In the genomic region with DNA sequence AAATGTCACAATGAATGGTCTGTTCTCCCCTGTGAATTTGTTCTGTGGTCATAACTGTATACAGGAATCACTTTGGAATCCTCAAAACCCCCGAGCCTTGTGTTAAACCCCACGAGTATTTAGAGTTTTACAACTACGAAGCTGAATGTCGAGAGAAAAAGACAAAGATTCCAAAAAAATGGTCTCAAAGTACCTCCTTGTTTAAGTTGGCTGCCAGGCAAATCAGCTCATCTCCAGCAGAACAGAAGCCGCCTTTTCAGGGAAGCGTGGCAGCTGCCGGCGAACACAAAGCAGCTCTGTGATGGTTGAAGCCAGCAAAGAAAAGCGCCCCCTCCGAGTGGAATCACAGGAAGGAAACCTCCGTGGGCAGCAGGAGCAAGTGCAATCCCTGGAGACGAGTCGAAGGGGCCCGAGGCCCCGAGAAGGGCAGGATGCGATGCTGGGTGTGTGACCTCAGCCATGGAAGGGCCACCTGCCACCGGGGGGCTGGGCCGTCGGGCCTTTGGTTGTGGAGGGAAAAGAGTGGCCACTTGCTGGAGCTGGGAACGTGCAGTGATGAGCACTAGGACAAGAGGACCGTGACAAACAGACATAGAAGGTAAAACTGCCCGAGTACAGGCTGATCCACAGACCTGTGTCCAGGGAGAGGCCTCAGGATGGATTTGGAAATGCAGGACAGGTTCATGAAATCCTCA, we compare ENCODE assay signal across 21 cellular contexts.
DNase-seq lines count a peak whose midpoint lies in the region; ATAC-seq and TF ChIP-seq lines count a peak whose summit lies in the region.
"Had no signal": no experiment of that assay in that cellular context is flagged by ENCODE, and none has a peak within 500 bp of the region (broad histone marks: within the 10 kb centered on the region; RNA-seq: fewer than 3 reads in every experiment).

No MANE protein-coding gene starts in this region.

- TF ChIP-seq POLR2A in IMR-90 (IDR thresholded peaks at IDR 0.05; ENCODE audit: low read depth, low read length): no peak

- TF ChIP-seq RAD21 in IMR-90 (IDR thresholded peaks at IDR 0.05; ENCODE audit: low read length): no peak

- no peak overlapping the region for H3K4ac ChIP-seq in IMR-90 (ENCODE audit: low read depth, low read length)

- no peak overlapping the region for H2BK20ac ChIP-seq in IMR-90 (ENCODE audit: low read depth, low read length)

- H3K9ac ChIP-seq in IMR-90 (ENCODE audit: low read depth, low read length): no peak overlapping the region

- no peaks in the 10 kb centered on the region for H3K79me1 ChIP-seq in IMR-90 (ENCODE audit: low read depth in 1 of 2, low read length in 2 of 2)

- no peak overlapping the region for H2BK15ac ChIP-seq in IMR-90 (ENCODE audit: low read depth, low read length)

- BruUV-seq in IMR-90 (replicated peaks; lab: Mats Ljungman, UMichigan): no TSS peak

- intact Hi-C loops in IMR-90 (cut with micrococcal nuclease) (loop anchor here (10.0 kb wide), 3 partner anchors 495 to 965 kb away; no protein-coding TSS in a partner anchor), sciatic nerve (cut with DNase I) (no loop called here)

- H4K91ac ChIP-seq in IMR-90 (ENCODE audit: insufficient read depth, low read depth, low read length): no peak overlapping the region

- POLR2A ChIA-PET in IMR-90 (lab: Charles Lee; ENCODE audit: unreplicated experiment): no interaction called here

- TF ChIP-seq CTCF in IMR-90 (conservative IDR thresholded peaks at IDR 0.05; ENCODE audit: low read depth, low read length): no peak

- peak overlapping the region; percentile 70; the same call in 1 of the 2 replicates for H2AK5ac ChIP-seq in IMR-90 (ENCODE audit: low read depth, low read length)

- H3K9me3 ChIP-seq in IMR-90 (ENCODE audit: control insufficient read depth, insufficient read depth, low read length): no peaks in the 10 kb centered on the region; the same call in 1 of the 2 replicates
- H3K9me3 ChIP-seq: colonic mucosa, right lobe of liver had no signal

- H3K18ac ChIP-seq in IMR-90 (ENCODE audit: low read depth, low read length): no peak overlapping the region

- H3K23ac ChIP-seq in IMR-90 (ENCODE audit: low read depth, low read length): no peak overlapping the region

- H3K4me2 ChIP-seq in IMR-90 (ENCODE audit: low read depth, low read length): no peak overlapping the region

- H4K5ac ChIP-seq in IMR-90 (ENCODE audit: low read depth, low read length): no peak overlapping the region

- peaks cover 17% of the 10 kb centered on the region for H3K9me1 ChIP-seq in IMR-90 (ENCODE audit: insufficient read depth, low read length)

- no peak for DNase-seq in IMR-90
- peak in 58 of 61 donors; percentile 28 to 92 (median 76) for DNase-seq in caudate nucleus (lab: John Stamatoyannopoulos, UW)
- DNase-seq in islet precursor cell: peak; percentile 64
- peak; percentile 80 for DNase-seq in sciatic nerve (ENCODE audit: low spot score)
- no peak for DNase-seq in GM19238 (ENCODE audit: insufficient read length, low spot score)
- DNase-seq: activated naive CD4-positive, alpha-beta T cell treated with Interleukin-2 at 50 U/mL for 16 hours; colonic mucosa; DMS153; GDM1; left colon; NCI-H1417 treated with DMSO at 0.1 percent for 48 hours; NCI-H2171; NCI-H774; PC-3; right lobe of liver; stimulated activated CD4-positive, alpha-beta T cell treated with anti-CD3 and anti-CD28 coated beads, Interleukin-1b, Interleukin-23, amount 100 ng/mL, for 48 hours; stimulated activated naive CD8-positive, alpha-beta T cell treated with anti-CD3 and anti-CD28 coated beads, Interleukin-15, Interleukin-2, amounts not matched to agents 100 U/mL and 50 U/mL, for 24 hours had no signal

- ATAC-seq in IMR-90 (ENCODE audit: low read depth) (no peak), sciatic nerve (peak; percentile 68), GM19328 (IDR thresholded peaks at IDR 0.05; ENCODE audit: unreplicated experiment) (no peak), GM18907 (IDR thresholded peaks at IDR 0.05; ENCODE audit: unreplicated experiment) (no peak), esophagus mucosa (no peak)
- ATAC-seq: left colon; PC-3; right lobe of liver; stimulated activated naive CD8-positive, alpha-beta T cell treated with anti-CD3 and anti-CD28 coated beads, Interleukin-15, Interleukin-2, amounts not matched to agents 100 U/mL and 50 U/mL, for 24 hours had no signal

- H3K4me1 ChIP-seq in IMR-90 (ENCODE audit: control insufficient read depth, insufficient read depth, low read length): peaks cover 11% of the 10 kb centered on the region
- H3K4me1 ChIP-seq: colonic mucosa, right lobe of liver had no signal

- H3K27me3 ChIP-seq in IMR-90 (ENCODE audit: control insufficient read depth, insufficient read depth, low read length): no peaks in the 10 kb centered on the region
- H3K27me3 ChIP-seq: colonic mucosa, right lobe of liver had no signal

- no peak overlapping the region for H4K8ac ChIP-seq in IMR-90 (ENCODE audit: low read depth in 2 of 2, low read length in 2 of 2)

- no peaks in the 10 kb centered on the region for H3K36me3 ChIP-seq in IMR-90 (ENCODE audit: control insufficient read depth, insufficient read depth, low read length)
- H3K36me3 ChIP-seq: colonic mucosa, right lobe of liver had no signal

- in situ Hi-C loops in IMR-90 (cut with MboI; ENCODE audit: low sequenced_read_pairs): no loop called here

- no peak overlapping the region for H2AK9ac ChIP-seq in IMR-90 (replicated peaks; ENCODE audit: low read depth, low read length, poor library complexity)

- H4K20me1 ChIP-seq in IMR-90 (ENCODE audit: insufficient read depth, low read length): no peaks in the 10 kb centered on the region

- CTCF ChIA-PET in IMR-90 (lab: Yijun Ruan, JAX): no interaction called here

- H2AFZ ChIP-seq in IMR-90 (replicated peaks; ENCODE audit: low read length, poor library complexity): no peak overlapping the region

- H3K56ac ChIP-seq in IMR-90 (ENCODE audit: extremely low read depth, insufficient read depth, low read length): no peak overlapping the region

- dilution Hi-C loops in IMR-90 (cut with HindIII; ENCODE audit: low sequenced_read_pairs, unreplicated experiment): no loop called here

- WGBS in IMR-90 (ENCODE audit: extremely low coverage in 2 of 2, insufficient read length in 1 of 2), 2 experiments: 91% methylated on average over 8 of the region's 22 CpGs; no CpG with 5 or more reads in 1 of the 2 experiments

- H2BK120ac ChIP-seq in IMR-90 (ENCODE audit: low read depth, low read length): no peak overlapping the region

- no peak overlapping the region for H2BK5ac ChIP-seq in IMR-90 (ENCODE audit: low read depth, low read length, poor library complexity, severe bottlenecking)

- no peak overlapping the region for H3K14ac ChIP-seq in IMR-90 (replicated peaks; ENCODE audit: low read depth, low read length)

- no peak overlapping the region for H3K4me3 ChIP-seq in IMR-90 (ENCODE audit: insufficient read depth, low read depth, low read length)
- H3K4me3 ChIP-seq: colonic mucosa, right lobe of liver had no signal

- no peak overlapping the region for H3K27ac ChIP-seq in IMR-90 (ENCODE audit: insufficient read depth, low read length)
- H3K27ac ChIP-seq in caudate nucleus (ENCODE audit: low read depth, low read length): peak overlapping the region; percentile 97
- H3K27ac ChIP-seq: colonic mucosa, right lobe of liver, VCaP had no signal

TF ChIP-seq in IMR-90, 13 proteins besides CTCF, POLR2A, EP300 and RAD21:
- TF ChIP-seq RFX5 (IDR thresholded peaks at IDR 0.05; ENCODE audit: low read depth, low read length): no peak
- no peak for TF ChIP-seq FOS (IDR thresholded peaks at IDR 0.05; ENCODE audit: low read depth, low read length)
- TF ChIP-seq, protein P1, sequence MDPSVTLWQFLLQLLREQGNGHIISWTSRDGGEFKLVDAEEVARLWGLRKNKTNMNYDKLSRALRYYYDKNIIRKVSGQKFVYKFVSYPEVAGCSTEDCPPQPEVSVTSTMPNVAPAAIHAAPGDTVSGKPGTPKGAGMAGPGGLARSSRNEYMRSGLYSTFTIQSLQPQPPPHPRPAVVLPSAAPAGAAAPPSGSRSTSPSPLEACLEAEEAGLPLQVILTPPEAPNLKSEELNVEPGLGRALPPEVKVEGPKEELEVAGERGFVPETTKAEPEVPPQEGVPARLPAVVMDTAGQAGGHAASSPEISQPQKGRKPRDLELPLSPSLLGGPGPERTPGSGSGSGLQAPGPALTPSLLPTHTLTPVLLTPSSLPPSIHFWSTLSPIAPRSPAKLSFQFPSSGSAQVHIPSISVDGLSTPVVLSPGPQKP (IDR thresholded peaks at IDR 0.05; ENCODE audit: borderline replicate concordance, low read depth, low read length): no peak
- no peak for TF ChIP-seq RCOR1 (IDR thresholded peaks at IDR 0.05; ENCODE audit: insufficient replicate concordance, low read length)
- no peak for TF ChIP-seq MXI1 (IDR thresholded peaks at IDR 0.05; ENCODE audit: borderline replicate concordance, low read depth, low read length)
- TF ChIP-seq, protein P2, sequence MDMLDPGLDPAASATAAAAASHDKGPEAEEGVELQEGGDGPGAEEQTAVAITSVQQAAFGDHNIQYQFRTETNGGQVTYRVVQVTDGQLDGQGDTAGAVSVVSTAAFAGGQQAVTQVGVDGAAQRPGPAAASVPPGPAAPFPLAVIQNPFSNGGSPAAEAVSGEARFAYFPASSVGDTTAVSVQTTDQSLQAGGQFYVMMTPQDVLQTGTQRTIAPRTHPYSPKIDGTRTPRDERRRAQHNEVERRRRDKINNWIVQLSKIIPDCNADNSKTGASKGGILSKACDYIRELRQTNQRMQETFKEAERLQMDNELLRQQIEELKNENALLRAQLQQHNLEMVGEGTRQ (IDR thresholded peaks at IDR 0.05; ENCODE audit: low read depth, low read length): no peak

Comparison
In these comparisons a context has a peak if more than half of its experiments do, and no peak if none do; other contexts are left out.
1. DNase-seq: peak in caudate nucleus (58 of 61), islet precursor cell (single experiment) and sciatic nerve (single experiment); none in IMR-90 (single experiment) and GM19238 (single experiment).